ENCODE assay signal across 20 cellular contexts in genomic region chr1:220330265-220330664, GRCh38. TPM values are rescaled to one million over a fixed set of nuclear protein-coding genes. Genes with fewer than 3 reads are reported as not detected.
DNase-seq lines count a peak whose midpoint lies in the region; ATAC-seq, FAIRE-seq and TF ChIP-seq lines count a peak whose summit lies in the region.
"Had no signal": no experiment of that assay in that cellular context is flagged by ENCODE, and none has a peak within 500 bp of the region (broad histone marks: within the 10 kb centered on the region; RNA-seq: fewer than 3 reads in every experiment).

No MANE protein-coding gene starts in this region.

- TF ChIP-seq CTCF in AG10803 (conservative IDR thresholded peaks at IDR 0.05; ENCODE audit: low read length) (no peak), NB4 (IDR thresholded peaks at IDR 0.05; ENCODE audit: low read depth, low read length) (no peak), gastroesophageal sphincter (IDR thresholded peaks at IDR 0.05) (no peak)

- H3K9me3 ChIP-seq in small intestine (ENCODE audit: control insufficient read depth, low read depth) (no peaks in the 10 kb centered on the region), gastroesophageal sphincter (no peaks in the 10 kb centered on the region)
- H3K9me3 ChIP-seq: A549, left ventricle myocardium inferior, Peyer's patch had no signal

- no peak overlapping the region for H3K27ac ChIP-seq in small intestine (ENCODE audit: low read depth in 1 of 2, low read length in 1 of 2)
- H3K27ac ChIP-seq in gastroesophageal sphincter = no peak overlapping the region
- H3K27ac ChIP-seq: A549, C4-2B, left ventricle myocardium inferior, Peyer's patch had no signal

- 49 to 58% (median 51%) methylated on average over 3 of the region's 3 CpGs for WGBS in small intestine, 3 donors
- 62 to 68% methylated on average over 3 of the region's 3 CpGs for WGBS in gastroesophageal sphincter (ENCODE audit: low coverage in 1 of 2), 2 donors

- ATAC-seq in gastroesophageal sphincter = no peak
- ATAC-seq: A549; stimulated activated naive CD8-positive, alpha-beta T cell treated with anti-CD3 and anti-CD28 coated beads, Interleukin-15, Interleukin-2, amounts not matched to agents 100 U/mL and 50 U/mL, for 24 hours had no signal

- FAIRE-seq in small intestine (lab: Jason Lieb, UNC) = no peak
- FAIRE-seq: A549, frontal cortex had no signal

- H3K27me3 ChIP-seq in small intestine (ENCODE audit: control insufficient read depth in 2 of 2, insufficient read depth in 2 of 2, low read length in 2 of 2) (no peaks in the 10 kb centered on the region), gastroesophageal sphincter (no peaks in the 10 kb centered on the region)
- H3K27me3 ChIP-seq: Peyer's patch had no signal

- no peak for TF ChIP-seq EP300 in gastroesophageal sphincter (IDR thresholded peaks at IDR 0.05)

- TF ChIP-seq POLR2A in NB4 (IDR thresholded peaks at IDR 0.05; ENCODE audit: extremely low read depth, insufficient read length) (no peak), gastroesophageal sphincter (IDR thresholded peaks at IDR 0.05) (no peak)

- H3K4me3 ChIP-seq in AG10803 (ENCODE audit: low read length) (no peak overlapping the region), NB4 (ENCODE audit: low read depth, low read length) (no peak overlapping the region), small intestine (ENCODE audit: low read depth in 1 of 2, low read length in 2 of 2) (no peak overlapping the region), gastroesophageal sphincter (no peak overlapping the region)
- H3K4me3 ChIP-seq: A549, left ventricle myocardium inferior, Peyer's patch had no signal

- no peaks in the 10 kb centered on the region for H3K36me3 ChIP-seq in small intestine (ENCODE audit: control insufficient read depth in 2 of 2, insufficient read depth in 2 of 2, low read length in 2 of 2)
- no peaks in the 10 kb centered on the region for H3K36me3 ChIP-seq in gastroesophageal sphincter
- H3K36me3 ChIP-seq: left ventricle myocardium inferior, Peyer's patch had no signal

- no peaks in the 10 kb centered on the region for H3K4me1 ChIP-seq in small intestine (ENCODE audit: control insufficient read depth in 2 of 2, insufficient read depth in 1 of 2, low read depth in 1 of 2, low read length in 1 of 2)
- H3K4me1 ChIP-seq in gastroesophageal sphincter = no peaks in the 10 kb centered on the region
- H3K4me1 ChIP-seq: A549, left ventricle myocardium inferior, Peyer's patch had no signal

- DNase-seq in AG10803 (ENCODE audit: low read depth) (peak; percentile 13), NB4 (ENCODE audit: low read depth) (peak; percentile 31), astrocyte of the hippocampus (ENCODE audit: low read depth, low spot score) (peak; percentile 29), iris pigment epithelial cell (ENCODE audit: low read depth) (peak; percentile 53), small intestine (no peak), NCI-H446 treated with DMSO at 0.1 percent for 48 hours (lab: John Stamatoyannopoulos, UW) (no peak)
- no peak for DNase-seq in activated T-cell treated with anti-CD3 and anti-CD28 coated beads, Interleukin-2, amount 50 U/mL, for 1 hour
- DNase-seq: activated CD4-positive, alpha-beta T cell treated with anti-CD3 and anti-CD28 coated beads for 48 hours; cerebellar nuclear complex; DMS 273 treated with DMSO at 0.1 percent for 48 hours; endodermal cell; left ventricle myocardium inferior; NCI-H2107; Peyer's patch; right cardiac atrium; stimulated activated naive CD8-positive, alpha-beta T cell treated with anti-CD3 and anti-CD28 coated beads, Interleukin-15, Interleukin-2, amounts not matched to agents 100 U/mL and 50 U/mL, for 24 hours had no signal

RNA-seq across cellular contexts. Expression of gene RAB3GAP2, which starts 58.0 kb away (rescaled TPM):
- 1 to 10 TPM; 3.5 to 8.6 (median 6.7) TPM for polyA plus RNA-seq in small intestine
- 10 to 100 TPM; 19.9 to 35.3 (median 27.3) TPM for total RNA-seq in gastroesophageal sphincter

Comparison
In these comparisons a context has a peak if more than half of its experiments do, and no peak if none do; other contexts are left out.
1. DNase-seq: peak in AG10803 (single experiment), NB4 (single experiment), astrocyte of the hippocampus (single experiment) and iris pigment epithelial cell (single experiment); none in small intestine (single experiment), activated T-cell treated with anti-CD3 and anti-CD28 coated beads, Interleukin-2, amount 50 U/mL, for 1 hour (single experiment) and NCI-H446 treated with DMSO at 0.1 percent for 48 hours (single experiment).